8 cellular contexts compared by ENCODE assay signal in the genomic region with DNA sequence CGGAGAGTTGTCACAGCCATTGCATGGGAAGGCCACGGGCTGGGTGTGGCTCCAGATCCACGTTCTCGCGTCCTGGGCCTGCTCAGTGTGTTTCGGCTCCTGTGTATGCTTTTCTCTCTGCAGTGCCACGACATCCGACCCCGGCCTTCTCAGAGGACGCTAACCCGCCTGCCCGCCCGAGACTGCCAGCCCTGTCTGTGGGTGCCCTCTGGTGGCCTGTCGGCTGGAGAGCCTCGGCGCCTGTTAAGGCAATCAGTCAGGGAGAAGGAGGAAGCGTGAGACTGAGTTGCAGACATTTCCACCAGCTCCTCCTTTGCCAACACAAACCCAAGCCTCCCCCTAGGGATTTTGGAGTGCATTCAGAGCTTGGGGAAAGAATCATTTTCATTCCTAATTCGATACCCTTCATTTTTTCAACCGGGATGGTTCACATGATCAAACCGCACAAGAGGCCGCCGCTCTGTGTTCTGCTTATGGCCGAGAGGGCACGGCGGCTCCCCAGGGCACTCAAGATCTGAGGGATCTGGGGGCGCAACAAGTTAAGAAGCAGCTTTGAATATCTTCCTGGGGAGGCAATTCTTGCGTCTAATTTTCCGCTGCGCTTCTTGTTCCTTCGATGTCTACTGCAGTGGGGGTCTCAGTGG. TPM values are rescaled to one million over a fixed set of nuclear protein-coding genes. Genes with fewer than 3 reads are reported as not detected.
DNase-seq lines count a peak whose midpoint lies in the region; ATAC-seq, FAIRE-seq and TF ChIP-seq lines count a peak whose summit lies in the region.

No MANE protein-coding gene starts in this region.

- H4K8ac ChIP-seq in IMR-90 (ENCODE audit: low read depth in 2 of 2, low read length in 2 of 2), result no peak overlapping the region

- H4K91ac ChIP-seq in IMR-90 (ENCODE audit: insufficient read depth, low read depth, low read length), result no peak overlapping the region

- peak; percentile 79 for FAIRE-seq in GM12891 (lab: Jason Lieb, UNC)

- no peak overlapping the region for H4K5ac ChIP-seq in IMR-90 (ENCODE audit: low read depth, low read length)

- H2BK120ac ChIP-seq in IMR-90 (ENCODE audit: low read depth, low read length), result no peak overlapping the region

- H3K9me3 Mint-ChIP-seq in activated CD8-positive, alpha-beta memory T cell treated with anti-CD3 and anti-CD28 coated beads, Interleukin-2, amount 10 ng/mL, durations not matched to agents 7 days and 5 days (ENCODE audit: low read depth), result no peaks in the 10 kb centered on the region
- no peaks in the 10 kb centered on the region for H3K9me3 Mint-ChIP-seq in endodermal cell

- no peak overlapping the region for H2BK15ac ChIP-seq in IMR-90 (ENCODE audit: low read depth, low read length)

- no peaks in the 10 kb centered on the region for H4K20me1 ChIP-seq in IMR-90 (ENCODE audit: insufficient read depth, low read length)

- no peak overlapping the region for H3K18ac ChIP-seq in IMR-90 (ENCODE audit: low read depth, low read length)

- TF ChIP-seq CTCF in IMR-90 (conservative IDR thresholded peaks at IDR 0.05; ENCODE audit: low read depth, low read length) (peak; percentile 86), endodermal cell (conservative IDR thresholded peaks at IDR 0.05) (peak; percentile 93)

- H2BK5ac ChIP-seq in IMR-90 (ENCODE audit: low read depth, low read length, poor library complexity, severe bottlenecking), result no peak overlapping the region

- H3K9me3 ChIP-seq in IMR-90 (ENCODE audit: control insufficient read depth, insufficient read depth, low read length) (no peaks in the 10 kb centered on the region), NT2/D1 (ENCODE audit: insufficient read depth, low read length) (no peaks in the 10 kb centered on the region), endodermal cell (ENCODE audit: control insufficient read depth, low read length) (no peaks in the 10 kb centered on the region)

- TF ChIP-seq RAD21 in IMR-90 (IDR thresholded peaks at IDR 0.05; ENCODE audit: low read length), result peak; percentile 87

- H3K36me3 ChIP-seq in IMR-90 (ENCODE audit: control insufficient read depth, insufficient read depth, low read length), result no peaks in the 10 kb centered on the region
- H3K36me3 ChIP-seq in NT2/D1 (ENCODE audit: insufficient read depth, insufficient read length, low read length), result no peaks in the 10 kb centered on the region
- no peaks in the 10 kb centered on the region for H3K36me3 ChIP-seq in endodermal cell (ENCODE audit: control insufficient read depth, insufficient read depth, low read length)

- no peak for TF ChIP-seq POLR2A in GM12891 (IDR thresholded peaks at IDR 0.05; ENCODE audit: low read depth, low read length)
- no peak for TF ChIP-seq POLR2A in IMR-90 (IDR thresholded peaks at IDR 0.05; ENCODE audit: low read depth, low read length)

- no peak overlapping the region for H3K27ac ChIP-seq in IMR-90 (ENCODE audit: insufficient read depth, low read length)
- H3K27ac ChIP-seq in endodermal cell (ENCODE audit: low read depth, low read length), result no peak overlapping the region

- peak; percentile 92 for ATAC-seq in IMR-90 (ENCODE audit: low read depth)
- peak; percentile 86 for ATAC-seq in activated CD8-positive, alpha-beta memory T cell treated with anti-CD3 and anti-CD28 coated beads, Interleukin-2, amount 10 ng/mL, durations not matched to agents 7 days and 5 days
- no peak for ATAC-seq in HG03280 (IDR thresholded peaks at IDR 0.05; ENCODE audit: unreplicated experiment)

- in situ Hi-C loops in IMR-90 (cut with MboI; ENCODE audit: low sequenced_read_pairs), result loop anchor here (5.0 to 10.0 kb wide), 2 partner anchors 414 to 672 kb away; no protein-coding TSS in a partner anchor

- H3K27ac Mint-ChIP-seq in activated CD8-positive, alpha-beta memory T cell treated with anti-CD3 and anti-CD28 coated beads, Interleukin-2, amount 10 ng/mL, durations not matched to agents 7 days and 5 days, result no peak overlapping the region
- H3K27ac Mint-ChIP-seq in endodermal cell, result no peak overlapping the region

- H3K79me1 ChIP-seq in IMR-90 (ENCODE audit: low read depth in 1 of 2, low read length in 2 of 2), result no peaks in the 10 kb centered on the region

- no peak overlapping the region for H2AK9ac ChIP-seq in IMR-90 (replicated peaks; ENCODE audit: low read depth, low read length, poor library complexity)

- H3K56ac ChIP-seq in IMR-90 (ENCODE audit: extremely low read depth, insufficient read depth, low read length), result no peak overlapping the region

- no peaks in the 10 kb centered on the region for H3K9me1 ChIP-seq in IMR-90 (ENCODE audit: insufficient read depth, low read length)

- POLR2A ChIA-PET in IMR-90 (lab: Charles Lee; ENCODE audit: unreplicated experiment), result no interaction called here

- intact Hi-C loops in IMR-90 (cut with micrococcal nuclease), result loop anchor here (1.0 to 10.0 kb wide), 2 partner anchors 415 to 672 kb away; no protein-coding TSS in a partner anchor

- WGBS in IMR-90 (ENCODE audit: extremely low coverage in 2 of 2, insufficient read length in 1 of 2), 2 experiments, result 62% methylated on average over 6 of the region's 30 CpGs; no CpG with 5 or more reads in 1 of the 2 experiments
- 47 to 60% methylated on average over 15 to 29 of the region's 30 CpGs for WGBS in endodermal cell (ENCODE audit: insufficient coverage in 1 of 2, insufficient read length in 1 of 2), 2 experiments

- no peaks in the 10 kb centered on the region for H3K4me1 Mint-ChIP-seq in activated CD8-positive, alpha-beta memory T cell treated with anti-CD3 and anti-CD28 coated beads, Interleukin-2, amount 10 ng/mL, durations not matched to agents 7 days and 5 days
- H3K4me1 Mint-ChIP-seq in endodermal cell, result peaks cover 7% of the 10 kb centered on the region

- DNase-seq in GM12891 (ENCODE audit: insufficient read length, low spot score) (peak; percentile 60), IMR-90 (peak; percentile 50), NT2/D1 (ENCODE audit: low read depth, low spot score) (peak; percentile 44), endodermal cell (peak; percentile 97), midbrain (lab: John Stamatoyannopoulos, UW) (peak; percentile 85)
- peak; percentile 80 for DNase-seq in activated CD8-positive, alpha-beta memory T cell treated with anti-CD3 and anti-CD28 coated beads, Interleukin-2, amount 10 ng/mL, durations not matched to agents 7 days and 5 days
- peak; percentile 18 to 43 for DNase-seq in stimulated activated CD8-positive, alpha-beta memory T cell treated with anti-CD3 and anti-CD28 coated beads, Interleukin-4, amount 100 ng/mL, for 1 hour (ENCODE audit: low read depth in 2 of 2, low spot score in 1 of 2)

- H3K9ac ChIP-seq in IMR-90 (ENCODE audit: low read depth, low read length) (no peak overlapping the region), NT2/D1 (ENCODE audit: insufficient read length, low read depth) (no peak overlapping the region), endodermal cell (ENCODE audit: extremely low read depth, low read length, poor library complexity, severe bottlenecking) (no peak overlapping the region)

- CTCF ChIA-PET in IMR-90 (lab: Yijun Ruan, JAX), result interaction anchor here (1.0 to 2.4 kb wide), 6 partner anchors 8 to 670 kb away, joined by 3 to 20 read pairs (median 3); no protein-coding TSS in a partner anchor
- CTCF ChIA-PET in activated CD8-positive, alpha-beta memory T cell treated with anti-CD3 and anti-CD28 coated beads, Interleukin-2, amount 10 ng/mL, durations not matched to agents 7 days and 5 days (lab: Charles Lee), result interaction anchor here (0.8 to 3.2 kb wide), 9 partner anchors 11 to 675 kb away, joined by 3 to 25 read pairs (median 7); no protein-coding TSS in a partner anchor

- H3K4me3 ChIP-seq in IMR-90 (ENCODE audit: insufficient read depth, low read depth, low read length) (no peak overlapping the region), NT2/D1 (ENCODE audit: insufficient read length, low read depth) (no peak overlapping the region), endodermal cell (ENCODE audit: low read length) (no peak overlapping the region)

- H3K4ac ChIP-seq in IMR-90 (ENCODE audit: low read depth, low read length), result no peak overlapping the region

- no peaks in the 10 kb centered on the region for H3K4me1 ChIP-seq in IMR-90 (ENCODE audit: control insufficient read depth, insufficient read depth, low read length)
- no peaks in the 10 kb centered on the region for H3K4me1 ChIP-seq in NT2/D1 (ENCODE audit: insufficient read depth, insufficient read length)
- no peaks in the 10 kb centered on the region for H3K4me1 ChIP-seq in endodermal cell (ENCODE audit: control insufficient read depth, insufficient read depth, low read length)

- no peak overlapping the region for H3K4me3 Mint-ChIP-seq in activated CD8-positive, alpha-beta memory T cell treated with anti-CD3 and anti-CD28 coated beads, Interleukin-2, amount 10 ng/mL, durations not matched to agents 7 days and 5 days
- no peak overlapping the region for H3K4me3 Mint-ChIP-seq in endodermal cell

- no peaks in the 10 kb centered on the region for H3K36me3 Mint-ChIP-seq in activated CD8-positive, alpha-beta memory T cell treated with anti-CD3 and anti-CD28 coated beads, Interleukin-2, amount 10 ng/mL, durations not matched to agents 7 days and 5 days
- no peaks in the 10 kb centered on the region for H3K36me3 Mint-ChIP-seq in endodermal cell (ENCODE audit: low read depth)

- H3K27me3 Mint-ChIP-seq in activated CD8-positive, alpha-beta memory T cell treated with anti-CD3 and anti-CD28 coated beads, Interleukin-2, amount 10 ng/mL, durations not matched to agents 7 days and 5 days, result peaks cover 26% of the 10 kb centered on the region
- H3K27me3 Mint-ChIP-seq in endodermal cell (ENCODE audit: insufficient read depth), result peaks cover 18% of the 10 kb centered on the region

- dilution Hi-C loops in IMR-90 (cut with HindIII; ENCODE audit: low sequenced_read_pairs, unreplicated experiment), result no loop called here

- H3K27me3 ChIP-seq in IMR-90 (ENCODE audit: control insufficient read depth, insufficient read depth, low read length) (peaks cover 60% of the 10 kb centered on the region), NT2/D1 (ENCODE audit: insufficient read depth, insufficient read length) (no peaks in the 10 kb centered on the region), endodermal cell (ENCODE audit: control insufficient read depth, insufficient read depth, low read length, poor library complexity, severe bottlenecking) (peaks cover 4% of the 10 kb centered on the region)

- no peak overlapping the region for H2BK20ac ChIP-seq in IMR-90 (ENCODE audit: low read depth, low read length)

- BruUV-seq in IMR-90 (replicated peaks; lab: Mats Ljungman, UMichigan), result no TSS peak

- H2AFZ ChIP-seq in IMR-90 (replicated peaks; ENCODE audit: low read length, poor library complexity), result peak overlapping the region; percentile 89

- H3K23ac ChIP-seq in IMR-90 (ENCODE audit: low read depth, low read length), result 0 out of 2 replicates have a peak overlapping the region, but pooled peaks have one; percentile 52

- no peak overlapping the region for H3K14ac ChIP-seq in IMR-90 (replicated peaks; ENCODE audit: low read depth, low read length)

- H3K4me2 ChIP-seq in IMR-90 (ENCODE audit: low read depth, low read length), result peak overlapping the region; percentile 13; the same call in 1 of the 2 replicates

- H2AK5ac ChIP-seq in IMR-90 (ENCODE audit: low read depth, low read length), result no peak overlapping the region

RNA-seq across cellular contexts. Expression of gene ZBTB7C, which starts 37.5 kb away (rescaled TPM):
- not detected for polyA plus RNA-seq in GM12891 (2012; ENCODE audit: low read depth, missing spikeins)
- total RNA-seq in IMR-90 (2012; rRNA removed) (not detected in 2 replicates), endodermal cell (under 1 TPM; 0.31 to 0.62 TPM)
- not detected in 2 replicates for polyA plus RNA-seq in IMR-90 (2012; rRNA removed)
- not detected in 2 replicates for polyA plus RNA-seq in IMR-90 (2012; cell fraction: cytosol; rRNA removed)
- not detected in 2 replicates for polyA plus RNA-seq in IMR-90 (2012; cell fraction: nucleus; rRNA removed; ENCODE audit: low replicate concordance)
- total RNA-seq in activated CD8-positive, alpha-beta memory T cell treated with anti-CD3 and anti-CD28 coated beads, Interleukin-2, amount 10 ng/mL, durations not matched to agents 7 days and 5 days, result under 1 TPM in 1 of 2 experiments, not detected in 1; 0.09 TPM
- 0.43 TPM for polyA plus RNA-seq in endodermal cell (2013, experiment 1 of 2)
- polyA plus RNA-seq in endodermal cell (2013, experiment 2 of 2), result 0.41 TPM

Comparison
In these comparisons a context has a peak if more than half of its experiments do, and no peak if none do; other contexts are left out.
1. DNase-seq: peak in every context shown above with its lines; median percentile 97 in endodermal cell; 85 in midbrain; 80 in activated CD8-positive, alpha-beta memory T cell treated with anti-CD3 and anti-CD28 coated beads, Interleukin-2, amount 10 ng/mL, durations not matched to agents 7 days and 5 days; 60 in GM12891; 50 in IMR-90; 44 in NT2/D1; 30 in stimulated activated CD8-positive, alpha-beta memory T cell treated with anti-CD3 and anti-CD28 coated beads, Interleukin-4, amount 100 ng/mL, for 1 hour.